ENCODE assay signal across 9 cellular contexts in the genomic region with DNA sequence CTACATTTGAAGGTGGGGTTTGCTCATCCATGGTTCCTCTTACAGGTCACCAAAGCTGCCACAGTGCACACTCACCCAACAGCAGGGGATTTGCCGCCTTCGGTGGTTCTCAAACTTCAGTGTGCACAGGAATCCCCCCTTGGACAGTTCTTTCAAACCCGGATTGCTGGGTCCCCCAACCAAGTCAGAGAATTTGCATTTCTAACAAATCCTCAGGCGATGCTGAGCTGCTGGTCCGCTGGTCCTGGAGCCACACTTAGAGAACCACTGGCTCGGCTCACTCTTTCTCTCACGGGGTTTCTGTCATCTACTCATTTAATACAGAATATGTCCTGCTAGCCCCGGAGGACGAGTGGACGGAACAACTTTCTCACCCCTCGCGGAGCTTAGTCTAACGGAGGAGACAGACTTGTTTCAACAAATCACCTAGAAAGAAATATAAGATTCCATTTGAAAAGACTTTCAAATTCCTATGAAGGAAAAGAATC. TPM values are rescaled to one million over a fixed set of nuclear protein-coding genes. Genes with fewer than 3 reads are reported as not detected.
DNase-seq lines count a peak whose midpoint lies in the region; ATAC-seq, FAIRE-seq and TF ChIP-seq lines count a peak whose summit lies in the region.
"Had no signal": no experiment of that assay in that cellular context is flagged by ENCODE, and none has a peak within 500 bp of the region (broad histone marks: within the 10 kb centered on the region; RNA-seq: fewer than 3 reads in every experiment).

No MANE protein-coding gene starts in this region.

- no peaks in the 10 kb centered on the region for H3K9me3 Mint-ChIP-seq in activated T-cell treated with anti-CD3 and anti-CD28 coated beads, Interleukin-2, amount 50 U/mL, for 72 hours

- peaks cover 74% of the 10 kb centered on the region for H3K4me1 Mint-ChIP-seq in activated T-cell treated with anti-CD3 and anti-CD28 coated beads, Interleukin-2, amount 50 U/mL, for 72 hours (ENCODE audit: low read depth)

- H3K36me3 ChIP-seq in GM12878 (ENCODE audit: control insufficient read depth in 2 of 2, insufficient read depth in 2 of 2, low read length in 1 of 2) (no peaks in the 10 kb centered on the region), mesendoderm (ENCODE audit: control insufficient read depth, insufficient read depth, low read length) (no peaks in the 10 kb centered on the region), thyroid gland (no peaks in the 10 kb centered on the region)
- H3K36me3 ChIP-seq: WERI-Rb-1 had no signal

- H2AFZ ChIP-seq in GM12878 (ENCODE audit: control insufficient read depth, low read depth, low read length), result peak overlapping the region; percentile 70

- SMC1A ChIA-PET in GM12878 (lab: Charles Lee; ENCODE audit: uncharacterized antibody, unreplicated experiment), result interaction anchor here (0.6 to 15.9 kb wide), 36 partner anchors 10 to 979 kb away, joined by 3 to 314 read pairs (median 4); a partner anchor contains a TSS

- no peak; a peak in 1 of 4 replicates for TF ChIP-seq EP300 in GM12878 (IDR thresholded peaks at IDR 0.05; ENCODE audit: borderline replicate concordance in 1 of 2, control insufficient read depth in 1 of 2, low read depth in 2 of 2, low read length in 2 of 2)

- peak overlapping the region; percentile 85 for H3K27ac Mint-ChIP-seq in activated T-cell treated with anti-CD3 and anti-CD28 coated beads, Interleukin-2, amount 50 U/mL, for 72 hours

- no peak overlapping the region for H4K5ac ChIP-seq in mesendoderm (ENCODE audit: low read length)

- H3K27me3 ChIP-seq in GM12878 (replicated peaks in 1 of 2; ENCODE audit: control insufficient read depth in 2 of 2, insufficient read depth in 2 of 2, low read length in 1 of 2), result no peaks in the 10 kb centered on the region
- no peaks in the 10 kb centered on the region for H3K27me3 ChIP-seq in mesendoderm (ENCODE audit: insufficient read depth, low read length, poor library complexity)
- no peaks in the 10 kb centered on the region for H3K27me3 ChIP-seq in thyroid gland

- ATAC-seq in activated T-cell treated with anti-CD3 and anti-CD28 coated beads, Interleukin-2, amount 50 U/mL, for 72 hours (replicated peaks in 1 of 2), result no peak
- ATAC-seq in GM12878 (no peak), GM18505 (IDR thresholded peaks at IDR 0.05; ENCODE audit: unreplicated experiment) (no peak), HG02798 (IDR thresholded peaks at IDR 0.05; ENCODE audit: poor library complexity, unreplicated experiment) (no peak)

- peaks cover 2% of the 10 kb centered on the region for H3K79me1 ChIP-seq in mesendoderm (ENCODE audit: low read length)

- H3K4me3 ChIP-seq in GM12878 (peak overlapping the region; percentile 58; the same call in 1 of the 2 replicates), mesendoderm (ENCODE audit: low read length) (no peak overlapping the region), thyroid gland (replicated peaks in 1 of 3) (peak overlapping the region in 1 of 3 donors; percentile 32)

- no peak overlapping the region for H2AK5ac ChIP-seq in mesendoderm (ENCODE audit: low read length)

- no peak overlapping the region for H3K18ac ChIP-seq in mesendoderm (ENCODE audit: low read length)

- no peak for TF ChIP-seq POLR2A in GM12878 (IDR thresholded peaks at IDR 0.05; ENCODE audit: low read depth, low read length)
- TF ChIP-seq POLR2A in thyroid gland (IDR thresholded peaks at IDR 0.05), result no peak
- TF ChIP-seq POLR2A in GM18505 (IDR thresholded peaks at IDR 0.05; ENCODE audit: borderline replicate concordance, extremely low read depth, insufficient read depth, insufficient read length), result no peak

- H3K4ac ChIP-seq in mesendoderm (ENCODE audit: low read depth, low read length), result no peak overlapping the region

- H3K23ac ChIP-seq in mesendoderm (ENCODE audit: low read length), result no peak overlapping the region

- TF ChIP-seq RAD21 in GM12878 (IDR thresholded peaks at IDR 0.05; ENCODE audit: insufficient read depth, low read depth, low read length), result no peak

- FAIRE-seq in GM12878 (lab: Jason Lieb, UNC), result no peak

- in situ Hi-C loops in GM12878 (cut with MboI), result no loop called here

- H4K8ac ChIP-seq in mesendoderm (ENCODE audit: low read depth, low read length), result no peak overlapping the region

- H3K4me1 ChIP-seq in GM12878 (ENCODE audit: control insufficient read depth, insufficient read depth, low read length), result peaks cover 64% of the 10 kb centered on the region
- H3K4me1 ChIP-seq in mesendoderm (ENCODE audit: control insufficient read depth, low read depth, low read length), result peaks cover 19% of the 10 kb centered on the region
- peaks cover 32 to 42% of the 10 kb centered on the region in 2 donors for H3K4me1 ChIP-seq in thyroid gland

- no peaks in the 10 kb centered on the region for H3K36me3 Mint-ChIP-seq in activated T-cell treated with anti-CD3 and anti-CD28 coated beads, Interleukin-2, amount 50 U/mL, for 72 hours (ENCODE audit: insufficient read depth in 2 of 2)

- no peak for DNase-seq in activated T-cell treated with anti-CD3 and anti-CD28 coated beads, Interleukin-2, amount 50 U/mL, for 72 hours
- DNase-seq in activated T-cell treated with anti-CD3 and anti-CD28 coated beads for 4 hours (no peak), GM12878 (ENCODE audit: low read depth, low spot score) (no peak), mesendoderm (no peak), thyroid gland (no peak)
- DNase-seq in effector CD8-positive, alpha-beta T cell (lab: John Stamatoyannopoulos, UW), result no peak

- CTCF ChIA-PET in GM12878 (lab: Yijun Ruan, JAX), result interaction anchor here (0.7 to 22.6 kb wide), 35 partner anchors 9 to 1198 kb away, joined by 3 to 310 read pairs (median 5); a partner anchor contains a TSS

- peaks cover 38% of the 10 kb centered on the region for H3K79me2 ChIP-seq in GM12878 (ENCODE audit: control insufficient read depth, insufficient read depth, low read length)
- H3K79me2 ChIP-seq in mesendoderm (ENCODE audit: control insufficient read depth, insufficient read depth, low read length), result no peaks in the 10 kb centered on the region

- BruUV-seq in GM12878 (replicated peaks; lab: Mats Ljungman, UMichigan), result no TSS peak

- no peak overlapping the region for H2BK5ac ChIP-seq in mesendoderm (ENCODE audit: low read length)

- H4K20me1 ChIP-seq in GM12878 (ENCODE audit: control insufficient read depth, insufficient read depth), result no peaks in the 10 kb centered on the region

- H3K9me3 ChIP-seq in GM12878 (replicated peaks; ENCODE audit: control insufficient read depth, insufficient read depth, low read length) (no peaks in the 10 kb centered on the region), thyroid gland (no peaks in the 10 kb centered on the region)

- H3K9ac ChIP-seq in GM12878 (ENCODE audit: control insufficient read depth, insufficient read depth, low read length), result peak overlapping the region; percentile 88
- peak overlapping the region; percentile 8 for H3K9ac ChIP-seq in mesendoderm (ENCODE audit: low read length)

- H3K27ac ChIP-seq in GM12878 (ENCODE audit: control insufficient read depth, insufficient read depth), result peak overlapping the region; percentile 95
- no peak overlapping the region for H3K27ac ChIP-seq in mesendoderm (ENCODE audit: low read depth, low read length)
- H3K27ac ChIP-seq in thyroid gland, result peak overlapping the region; percentile 90 to 100 (median 99)

- H2BK15ac ChIP-seq in mesendoderm (replicated peaks; ENCODE audit: low read depth), result no peak overlapping the region

- H3K56ac ChIP-seq in mesendoderm (ENCODE audit: low read length), result peak overlapping the region; percentile 46

- POLR2A ChIA-PET in GM12878 (lab: Charles Lee), result interaction anchor here (0.6 to 10.0 kb wide), 14 partner anchors 10 to 1001 kb away, joined by 3 to 115 read pairs (median 4); a partner anchor contains a TSS

- H2BK120ac ChIP-seq in mesendoderm (ENCODE audit: low read depth, low read length), result no peak overlapping the region

- RAD21 ChIA-PET in GM12878 (lab: Charles Lee; ENCODE audit: unreplicated experiment), result interaction anchor here (0.8 to 13.5 kb wide), 25 partner anchors 9 to 983 kb away, joined by 3 to 292 read pairs (median 7); a partner anchor contains a TSS

- peak overlapping the region; percentile 74 to 86 for H3K4me3 Mint-ChIP-seq in activated T-cell treated with anti-CD3 and anti-CD28 coated beads, Interleukin-2, amount 50 U/mL, for 72 hours

- TF ChIP-seq CTCF in GM12878 (IDR thresholded peaks at IDR 0.05 in 2 of 3, conservative IDR thresholded peaks at IDR 0.05 in 1 of 3; ENCODE audit: control insufficient read depth in 2 of 3, extremely low read depth in 1 of 3, insufficient read depth in 1 of 3, low read depth in 3 of 3, low read length in 3 of 3) (no peak), thyroid gland (IDR thresholded peaks at IDR 0.05) (peak in 1 of 6 experiments; percentile 2)

- H3K27me3 Mint-ChIP-seq in activated T-cell treated with anti-CD3 and anti-CD28 coated beads, Interleukin-2, amount 50 U/mL, for 72 hours (ENCODE audit: low read depth), result no peaks in the 10 kb centered on the region

- intact Hi-C loops in GM12878 (cut with micrococcal nuclease; ENCODE audit: unreplicated experiment) (loop anchor here (1.0 to 10.0 kb wide), 7 partner anchors 24 to 980 kb away; a partner anchor contains a TSS), thyroid gland (cut with DNase I) (loop anchor here (2.0 to 5.0 kb wide), 2 partner anchors 570 to 884 kb away; no protein-coding TSS in a partner anchor)

- H3K4me2 ChIP-seq in GM12878 (ENCODE audit: control insufficient read depth, insufficient read depth), result peak overlapping the region; percentile 99
- H3K4me2 ChIP-seq in mesendoderm (ENCODE audit: low read length), result no peak overlapping the region

- 13% methylated on average over 13 of the region's 13 CpGs for WGBS in GM12878 (ENCODE audit: insufficient coverage, insufficient replicate concordance, low lambda C conversion rate, missing lambda C conversion rate)
- no CpG with 5 or more reads among the region's 13 CpGs for WGBS in mesendoderm (ENCODE audit: extremely low coverage, insufficient coverage, low lambda C conversion rate)
- WGBS in thyroid gland, 2 donors, result 38 to 44% methylated on average over 12 to 13 of the region's 13 CpGs

RNA-seq across cellular contexts. Expression of a gene that starts 24.1 kb away (rescaled TPM):
- total RNA-seq in activated T-cell treated with anti-CD3 and anti-CD28 coated beads, Interleukin-2, amount 50 U/mL, for 72 hours, result 10 to 100 TPM; 95.0 TPM
- 120 and 134 TPM in 2 replicates for total RNA-seq in GM12878 (2013; cell fraction: nucleolus; rRNA removed)
- total RNA-seq in GM12878 (2014; rRNA removed) (27.9 and 31.3 TPM in 2 replicates), GM12878 (2014; rRNA removed; fragmentation: Illumina TruSeq; extraction: Trizol) (27.0 and 28.3 TPM in 2 replicates), GM12878 (2021) (166 and 184 TPM in 2 replicates), thyroid gland (100 to 1,000 TPM in 3 of 4 donors, 10 to 100 TPM in 1; 96.9 to 274 (median 127) TPM)
- polyA plus RNA-seq in GM12878 (2011; ENCODE audit: low read depth), result 21.7 TPM
- polyA plus RNA-seq in GM12878 (2011; rRNA removed) (47.4 and 53.5 TPM in 2 replicates), GM12878 (2014; fragmentation: Illumina TruSeq; extraction: Trizol) (69.3 and 78.7 TPM in 2 replicates), GM12878 (2014; fragmentation: Nextera tagmentation; extraction: Ambion mirVana) (10 to 100 TPM; 22.0 to 22.6 TPM), GM12878 (2014; rRNA removed) (96.1 and 121 TPM in 2 replicates), GM12878 (2016; fragmentation: Nextera tagmentation; extraction: Ambion mirVana) (100 to 1,000 TPM; 119 to 138 TPM)
- 143 and 162 TPM in 2 replicates for polyA plus RNA-seq in GM12878 (2011; cell fraction: cytosol; rRNA removed)
- polyA plus RNA-seq in GM12878 (2011; cell fraction: nucleus; rRNA removed), result 173 and 272 TPM in 2 replicates
- polyA plus RNA-seq in GM12878 (2012), result 67.3 and 98.4 TPM in 2 replicates
- polyA minus RNA-seq in GM12878 (2011; rRNA and poly(A)+ RNA removed), result 29.0 and 48.5 TPM in 2 replicates
- polyA minus RNA-seq in GM12878 (2011; cell fraction: cytosol; rRNA and poly(A)+ RNA removed), result 183 and 200 TPM in 2 replicates
- 63.3 and 109 TPM in 2 replicates for polyA minus RNA-seq in GM12878 (2011; cell fraction: nucleus; rRNA and poly(A)+ RNA removed)
- 81.7 TPM for polyA plus RNA-seq in mesendoderm (2013, experiment 1 of 2)
- 85.1 TPM for polyA plus RNA-seq in mesendoderm (2013, experiment 2 of 2)
